5 cellular contexts compared by ENCODE assay signal in genomic region chr3:193060738-193061137, GRCh38.
"Had no signal": no experiment of that assay in that cellular context is flagged by ENCODE, and none has a peak within 500 bp of the region (broad histone marks: within the 10 kb centered on the region; RNA-seq: fewer than 3 reads in every experiment).

No MANE protein-coding gene starts in this region.

- DNase-seq: H9, HCEC 1CT, HFFc6 had no signal

- H3K4me3 ChIP-seq: GM23338 had no signal

- H3K27ac ChIP-seq: HL-60 had no signal
